ENCODE assay signal across 8 cellular contexts in genomic region chr15:70096215-70096974, GRCh38. TPM values are rescaled to one million over a fixed set of nuclear protein-coding genes. Genes with fewer than 3 reads are reported as not detected.
DNase-seq lines count a peak whose midpoint lies in the region; ATAC-seq and TF ChIP-seq lines count a peak whose summit lies in the region.

No MANE protein-coding gene starts in this region.

- peak overlapping the region; percentile 86 to 99 (median 94) for H3K27ac Mint-ChIP-seq in CD8-positive, alpha-beta memory T cell
- peak overlapping the region; percentile 64 for H3K27ac Mint-ChIP-seq in chondrocyte (ENCODE audit: unreplicated experiment)

- CTCF ChIA-PET in CD8-positive, alpha-beta memory T cell (lab: Charles Lee) = interaction anchor here (0.9 to 1.8 kb wide), 6 partner anchors 10 to 618 kb away, joined by 3 to 7 read pairs (median 4); no protein-coding TSS in a partner anchor

- peak overlapping the region; percentile 86 for H3K4me3 ChIP-seq in CD8-positive, alpha-beta memory T cell (ENCODE audit: low read length)
- H3K4me3 ChIP-seq in HUES6 (ENCODE audit: low read depth, low read length) (peak overlapping the region; percentile 91), mesenchymal stem cell (ENCODE audit: insufficient read depth in 1 of 2, low read depth in 1 of 2, low read length in 2 of 2) (peak overlapping the region; percentile 79 to 94)

- peak overlapping the region; percentile 91 to 99 (median 96) for H3K4me3 Mint-ChIP-seq in CD8-positive, alpha-beta memory T cell
- H3K4me3 Mint-ChIP-seq in chondrocyte (ENCODE audit: unreplicated experiment) = peak overlapping the region; percentile 96

- H2BK120ac ChIP-seq in mesenchymal stem cell (ENCODE audit: low read depth, low read length) = peak overlapping the region; percentile 96

- H3K9me3 ChIP-seq in CD8-positive, alpha-beta memory T cell (ENCODE audit: low read length) = no peaks in the 10 kb centered on the region
- H3K9me3 ChIP-seq in HUES6 (ENCODE audit: control insufficient read depth, insufficient read depth, low read depth, low read length) (no peaks in the 10 kb centered on the region), mesenchymal stem cell (ENCODE audit: control insufficient read depth, low read length) (no peaks in the 10 kb centered on the region)

- H3K27me3 ChIP-seq in CD8-positive, alpha-beta memory T cell (ENCODE audit: insufficient read depth, low read length, poor library complexity, severe bottlenecking) = no peaks in the 10 kb centered on the region
- H3K27me3 ChIP-seq in HUES6 (ENCODE audit: control insufficient read depth, insufficient read depth, low read length) (peaks cover 6% of the 10 kb centered on the region; the same call in 1 of the 2 replicates), mesenchymal stem cell (ENCODE audit: control insufficient read depth in 1 of 2, insufficient read depth in 1 of 2, low read length in 2 of 2) (no peaks in the 10 kb centered on the region)

- no peak overlapping the region for H2AK5ac ChIP-seq in mesenchymal stem cell (ENCODE audit: low read length, severe bottlenecking)

- H2AFZ ChIP-seq in mesenchymal stem cell (ENCODE audit: low read depth, low read length) = no peak overlapping the region

- peak overlapping the region; percentile 97 for H3K4me2 ChIP-seq in mesenchymal stem cell (ENCODE audit: low read length, poor library complexity, severe bottlenecking)

- peak overlapping the region; percentile 97 for H2BK15ac ChIP-seq in mesenchymal stem cell (ENCODE audit: low read depth, poor library complexity, severe bottlenecking)

- peaks cover 0 to 52% (median 5%) of the 10 kb centered on the region in 3 donors for H3K36me3 Mint-ChIP-seq in CD8-positive, alpha-beta memory T cell
- H3K36me3 Mint-ChIP-seq in chondrocyte (ENCODE audit: low read depth) = peaks cover 12% of the 10 kb centered on the region

- peak overlapping the region in 1 of 2 experiments; percentile 79 for H3K14ac ChIP-seq in mesenchymal stem cell (ENCODE audit: low read length in 2 of 2)

- peak overlapping the region; percentile 85 for H3K27ac ChIP-seq in CD8-positive, alpha-beta memory T cell (ENCODE audit: low read depth, low read length)
- H3K27ac ChIP-seq in HUES6 (ENCODE audit: low read depth, low read length) = peak overlapping the region; percentile 64; the same call in 1 of the 2 replicates
- peak overlapping the region; percentile 98 for H3K27ac ChIP-seq in VCaP
- no peak overlapping the region for H3K27ac ChIP-seq in mesenchymal stem cell (ENCODE audit: low read length, poor library complexity, severe bottlenecking)

- H4K8ac ChIP-seq in mesenchymal stem cell (ENCODE audit: low read length) = peak overlapping the region; percentile 84

- H2BK5ac ChIP-seq in mesenchymal stem cell (ENCODE audit: low read depth, low read length, poor library complexity, severe bottlenecking) = no peak overlapping the region

- POLR2A ChIA-PET in CD8-positive, alpha-beta memory T cell (lab: Charles Lee) = interaction anchor here (0.6 to 2.6 kb wide), 10 partner anchors 14 to 643 kb away, joined by 3 to 10 read pairs (median 4); partner anchors contain the start of gene RPLP1

- H3K36me3 ChIP-seq in CD8-positive, alpha-beta memory T cell (ENCODE audit: insufficient read depth, low read length) = no peaks in the 10 kb centered on the region
- peaks cover 23% of the 10 kb centered on the region for H3K36me3 ChIP-seq in HUES6 (ENCODE audit: control insufficient read depth, insufficient read depth, low read length)
- peaks cover 8 to 26% of the 10 kb centered on the region in 2 experiments for H3K36me3 ChIP-seq in mesenchymal stem cell (ENCODE audit: control insufficient read depth in 1 of 2, insufficient read depth in 2 of 2, low read depth in 1 of 2, low read length in 2 of 2)

- H3K27me3 Mint-ChIP-seq in CD8-positive, alpha-beta memory T cell = peaks cover 4 to 17% of the 10 kb centered on the region in 2 donors
- H3K27me3 Mint-ChIP-seq in chondrocyte (ENCODE audit: low read depth) = no peaks in the 10 kb centered on the region

- H4K91ac ChIP-seq in mesenchymal stem cell (ENCODE audit: low read length) = peak overlapping the region; percentile 75

- DNase-seq in CD8-positive, alpha-beta memory T cell = peak; percentile 29 to 72 (median 41)
- DNase-seq in chondrocyte (ENCODE audit: low spot score) (peak; percentile 88), mesenchymal stem cell (peak; percentile 72)
- peak; percentile 69 for DNase-seq in stimulated activated CD8-positive, alpha-beta memory T cell treated with anti-CD3 and anti-CD28 coated beads, Interleukin-4, amount 100 ng/mL, for 48 hours

- WGBS in mesenchymal stem cell = 1% methylated on average over 48 of the region's 61 CpGs

- peaks cover 68% of the 10 kb centered on the region for H3K4me1 ChIP-seq in CD8-positive, alpha-beta memory T cell (ENCODE audit: insufficient read depth, low read length)
- peaks cover 38% of the 10 kb centered on the region for H3K4me1 ChIP-seq in HUES6 (ENCODE audit: control insufficient read depth, insufficient read depth, low read length)
- H3K4me1 ChIP-seq in mesenchymal stem cell (ENCODE audit: control insufficient read depth, insufficient read depth, low read depth, low read length) = peaks cover 22% of the 10 kb centered on the region

- peak overlapping the region; percentile 81 to 87 for H3K4ac ChIP-seq in mesenchymal stem cell (ENCODE audit: low read depth in 1 of 2, low read length in 2 of 2)

- peaks cover 60 to 73% (median 66%) of the 10 kb centered on the region in 3 donors for H3K4me1 Mint-ChIP-seq in CD8-positive, alpha-beta memory T cell
- peaks cover 60% of the 10 kb centered on the region for H3K4me1 Mint-ChIP-seq in chondrocyte (ENCODE audit: low read depth)

- H2BK12ac ChIP-seq in mesenchymal stem cell (ENCODE audit: low read length in 2 of 2) = peak overlapping the region; percentile 54 to 90

- peaks cover 32% of the 10 kb centered on the region for H3K79me1 ChIP-seq in mesenchymal stem cell (replicated peaks; ENCODE audit: low read length, poor library complexity, severe bottlenecking)

- 0 out of 2 replicates have a peak, but pooled peaks have one; percentile 2 for TF ChIP-seq CTCF in VCaP (conservative IDR thresholded peaks at IDR 0.05)
- peak; percentile 47 for TF ChIP-seq CTCF in chondrocyte (IDR thresholded peaks at IDR 0.05)

- H3K9ac ChIP-seq in HUES6 (ENCODE audit: low read length) = peak overlapping the region; percentile 98
- peak overlapping the region; percentile 92 for H3K9ac ChIP-seq in mesenchymal stem cell (ENCODE audit: low read length)

- peak overlapping the region; percentile 95 to 98 for H3K18ac ChIP-seq in mesenchymal stem cell (ENCODE audit: low read depth in 1 of 2, low read length in 2 of 2)

- H3K23ac ChIP-seq in mesenchymal stem cell (ENCODE audit: low read length in 2 of 2) = peak overlapping the region in 1 of 2 experiments; percentile 95

- ATAC-seq in esophagus mucosa (no peak), HG02852 (IDR thresholded peaks at IDR 0.05; ENCODE audit: unreplicated experiment) (no peak)

- peaks cover 0 to 3% (median 0%) of the 10 kb centered on the region in 5 donors for H3K9me3 Mint-ChIP-seq in CD8-positive, alpha-beta memory T cell
- H3K9me3 Mint-ChIP-seq in chondrocyte (ENCODE audit: low read depth) = no peaks in the 10 kb centered on the region

RNA-seq across cellular contexts. Expression of gene TLE3, which starts 1.3 kb away (rescaled TPM):
- 10 to 100 TPM; 73.1 to 76.5 TPM for total RNA-seq in CD8-positive, alpha-beta memory T cell
- polyA plus RNA-seq in CD8-positive, alpha-beta memory T cell = 19.4 TPM
- 36.9 to 53.4 TPM (median 51.3 TPM) in 3 replicates for total RNA-seq in chondrocyte
- polyA plus RNA-seq in mesenchymal stem cell (2013, experiment 1 of 2) = 42.9 TPM
- 39.2 TPM for polyA plus RNA-seq in mesenchymal stem cell (2013, experiment 2 of 2)
- 46.3 TPM for total RNA-seq in esophagus mucosa
